Comparison of ENCODE assay signal across 8 cellular contexts in the genomic region with DNA sequence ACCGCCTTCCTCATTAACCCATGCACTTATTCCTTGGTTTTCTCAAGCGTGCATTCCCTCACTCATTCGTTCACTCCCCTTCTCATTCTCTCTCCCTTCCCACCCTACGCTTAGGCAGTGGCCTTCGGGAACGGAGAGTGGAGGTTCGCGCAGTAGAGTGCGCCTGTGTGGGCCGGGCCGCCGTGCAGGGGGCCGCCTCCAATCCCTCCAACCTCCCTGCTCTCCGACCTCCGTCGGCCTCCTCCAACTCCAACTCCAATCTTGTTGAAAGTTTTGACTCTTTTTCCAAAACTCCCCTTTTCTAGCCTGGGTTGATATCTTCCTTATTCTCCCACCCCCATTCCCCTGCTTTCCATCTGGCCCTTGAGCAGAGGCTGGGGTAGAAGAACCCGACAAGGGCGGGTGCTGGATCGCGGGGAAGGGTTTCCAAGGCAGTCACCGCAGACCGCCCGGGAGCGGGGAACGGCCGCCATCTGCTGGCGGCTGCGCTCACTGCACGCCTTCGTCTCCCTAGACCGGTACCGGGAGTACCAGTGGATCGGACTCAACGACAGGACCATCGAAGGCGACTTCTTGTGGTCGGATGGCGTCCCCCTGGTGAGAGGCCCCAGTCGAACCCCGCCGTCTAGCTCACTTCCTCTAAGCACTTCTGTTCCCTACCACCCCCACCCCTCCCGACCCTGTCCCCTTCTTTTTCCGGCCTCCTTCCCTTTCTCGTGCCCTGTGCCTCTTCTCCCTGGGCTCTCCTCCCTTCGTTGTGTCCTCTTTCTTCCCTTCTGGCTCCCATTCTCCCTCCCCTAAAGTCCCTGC. TPM values are rescaled to one million over a fixed set of nuclear protein-coding genes. Genes with fewer than 3 reads are reported as not detected.
DNase-seq lines count a peak whose midpoint lies in the region; ATAC-seq and TF ChIP-seq lines count a peak whose summit lies in the region.

No MANE protein-coding gene starts in this region.

- peaks cover 85% of the 10 kb centered on the region for H3K27me3 Mint-ChIP-seq in activated naive CD4-positive, alpha-beta T cell treated with anti-CD3 and anti-CD28 coated beads, Interleukin-2, amount 10 ng/mL, durations not matched to agents 7 days and 5 days

- peak; percentile 88 to 93 (median 91) for TF ChIP-seq CTCF in ovary (IDR thresholded peaks at IDR 0.05)

- H3K4me1 ChIP-seq in SJSA1 (replicated peaks) (peaks cover 41% of the 10 kb centered on the region), ovary (ENCODE audit: insufficient read depth) (no peaks in the 10 kb centered on the region)

- H3K4me3 Mint-ChIP-seq in activated naive CD4-positive, alpha-beta T cell treated with anti-CD3 and anti-CD28 coated beads, Interleukin-2, amount 10 ng/mL, durations not matched to agents 7 days and 5 days: peak overlapping the region; percentile 5

- peaks cover 29% of the 10 kb centered on the region for H3K27me3 ChIP-seq in SJSA1 (replicated peaks)
- H3K27me3 ChIP-seq in ovary: no peaks in the 10 kb centered on the region

- H3K27ac ChIP-seq in SJSA1 (no peak overlapping the region), ovary (no peak overlapping the region), temporal lobe (ENCODE audit: low read depth, low read length) (peak overlapping the region; percentile 38)

- H3K4me1 Mint-ChIP-seq in activated naive CD4-positive, alpha-beta T cell treated with anti-CD3 and anti-CD28 coated beads, Interleukin-2, amount 10 ng/mL, durations not matched to agents 7 days and 5 days: peaks cover 52% of the 10 kb centered on the region

- no peaks in the 10 kb centered on the region for H3K36me3 Mint-ChIP-seq in activated naive CD4-positive, alpha-beta T cell treated with anti-CD3 and anti-CD28 coated beads, Interleukin-2, amount 10 ng/mL, durations not matched to agents 7 days and 5 days

- DNase-seq in COLO829 (ENCODE audit: low spot score): peak; percentile 87
- peak; percentile 94 for DNase-seq in HuH-7 (ENCODE audit: low spot score)
- peak; percentile 58 to 74 for DNase-seq in SJSA1 (ENCODE audit: low read depth in 1 of 2, low spot score in 2 of 2)
- DNase-seq in activated naive CD4-positive, alpha-beta T cell treated with anti-CD3 and anti-CD28 coated beads, Interleukin-2, amount 10 ng/mL, durations not matched to agents 7 days and 5 days: peak; percentile 78
- DNase-seq in Right ventricle myocardium superior: peak; percentile 88
- DNase-seq in ovary: peak; percentile 62 to 88 (median 84)
- DNase-seq in cortex of kidney (lab: John Stamatoyannopoulos, UW): no peak

- H3K9me3 ChIP-seq in SJSA1 (replicated peaks): no peaks in the 10 kb centered on the region
- no peaks in the 10 kb centered on the region for H3K9me3 ChIP-seq in ovary

- intact Hi-C loops in Right ventricle myocardium superior (cut with DNase I): loop anchor here (1.0 kb wide), 1 partner anchor 30 kb away; no protein-coding TSS in a partner anchor
- intact Hi-C loops in ovary (cut with DNase I): loop anchor here in 2 of 4 donors (2.0 to 10.0 kb wide), 3 partner anchors 31 to 200 kb away; no protein-coding TSS in a partner anchor

- no peaks in the 10 kb centered on the region for H3K36me3 ChIP-seq in SJSA1
- H3K36me3 ChIP-seq in ovary: no peaks in the 10 kb centered on the region

- TF ChIP-seq EP300 in ovary (IDR thresholded peaks at IDR 0.05): no peak

- peak; percentile 59 for ATAC-seq in Right ventricle myocardium superior (ENCODE audit: poor library complexity)

- WGBS in ovary, 3 donors: 1% methylated on average over 45 of the region's 45 CpGs

- H3K9me3 Mint-ChIP-seq in activated naive CD4-positive, alpha-beta T cell treated with anti-CD3 and anti-CD28 coated beads, Interleukin-2, amount 10 ng/mL, durations not matched to agents 7 days and 5 days: no peaks in the 10 kb centered on the region

- no peak overlapping the region for H3K27ac Mint-ChIP-seq in activated naive CD4-positive, alpha-beta T cell treated with anti-CD3 and anti-CD28 coated beads, Interleukin-2, amount 10 ng/mL, durations not matched to agents 7 days and 5 days

- CTCF ChIA-PET in activated naive CD4-positive, alpha-beta T cell treated with anti-CD3 and anti-CD28 coated beads, Interleukin-2, amount 10 ng/mL, durations not matched to agents 7 days and 5 days (lab: Charles Lee): interaction anchor here (0.7 to 8.7 kb wide), 16 partner anchors 8 to 75 kb away, joined by 3 to 264 read pairs (median 6); a partner anchor contains a TSS

- no peak for TF ChIP-seq POLR2A in ovary (IDR thresholded peaks at IDR 0.05)

- H3K4me3 ChIP-seq in SJSA1 (no peak overlapping the region), ovary (peak overlapping the region; percentile 39)

RNA-seq across cellular contexts. Expression of a gene that starts 15.4 kb away (rescaled TPM):
- total RNA-seq in SJSA1 (2014; rRNA removed; shearing (Covaris generic)): not detected in 2 replicates
- total RNA-seq in Right ventricle myocardium superior: 0.46 TPM
- 1 to 10 TPM in 2 of 7 donors, under 1 TPM in 2, not detected in 3; 0.20 to 2.2 (median 1.0) TPM for total RNA-seq in ovary
- polyA plus RNA-seq in ovary: under 1 TPM; 0.11 to 0.43 TPM
- 98.8 TPM for total RNA-seq in temporal lobe

RNA-seq across cellular contexts. Expression of a gene that starts 19.8 kb away (rescaled TPM):
- total RNA-seq in SJSA1 (2014; rRNA removed; shearing (Covaris generic)): 149 and 169 TPM in 2 replicates
- 103 TPM for total RNA-seq in Right ventricle myocardium superior
- 10 to 100 TPM in 3 of 7 donors, 1 to 10 TPM in 4; 3.5 to 32.9 (median 9.8) TPM for total RNA-seq in ovary
- 10 to 100 TPM; 13.5 to 31.7 TPM for polyA plus RNA-seq in ovary
- total RNA-seq in temporal lobe: 47.2 TPM

RNA-seq across cellular contexts. Expression of a gene that starts 38.2 kb away (rescaled TPM):
- not detected in 2 replicates for total RNA-seq in SJSA1 (2014; rRNA removed; shearing (Covaris generic))
- total RNA-seq in Right ventricle myocardium superior (1.6 TPM), ovary (1 to 10 TPM in 5 of 7 donors, under 1 TPM in 2; 0.30 to 1.9 (median 1.2) TPM), temporal lobe (0.98 TPM)
- 1 to 10 TPM in 1 of 2 donors, not detected in 1; 1.1 TPM for polyA plus RNA-seq in ovary

RNA-seq across cellular contexts. Expression of a gene that starts 48.0 kb away (rescaled TPM):
- total RNA-seq in SJSA1 (2014; rRNA removed; shearing (Covaris generic)): 2.8 and 6.7 TPM in 2 replicates
- total RNA-seq in Right ventricle myocardium superior: 0.59 TPM
- total RNA-seq in ovary: 10 to 100 TPM in 3 of 7 donors, 1 to 10 TPM in 4; 1.8 to 31.5 (median 5.5) TPM
- 10 to 100 TPM in 1 of 2 donors, 1 to 10 TPM in 1; 1.4 to 22.9 TPM for polyA plus RNA-seq in ovary
- 7.1 TPM for total RNA-seq in temporal lobe

RNA-seq across cellular contexts. Expression of a gene that starts 56.1 kb away (rescaled TPM):
- total RNA-seq in SJSA1 (2014; rRNA removed; shearing (Covaris generic)): 10.0 and 18.4 TPM in 2 replicates
- total RNA-seq in Right ventricle myocardium superior: 15.9 TPM
- total RNA-seq in ovary: 10 to 100 TPM; 11.1 to 45.1 (median 22.8) TPM
- 10 to 100 TPM; 10.0 to 22.0 TPM for polyA plus RNA-seq in ovary
- total RNA-seq in temporal lobe: 5.4 TPM

Comparison
In these comparisons a context has a peak if more than half of its experiments do, and no peak if none do; other contexts are left out.
1. RNA of a gene that starts 15.4 kb away (total RNA-seq): 98.8 TPM in temporal lobe (single experiment); 0.46 TPM in Right ventricle myocardium superior (single experiment), 0.20 to 2.2 TPM in ovary and not detected in SJSA1; every median in the first group is over 10 times any median in the second.